8 cellular contexts compared by ENCODE assay signal in genomic region chr17:1762906-1763829, GRCh38. TPM values are rescaled to one million over a fixed set of nuclear protein-coding genes. Genes with fewer than 3 reads are reported as not detected.
DNase-seq lines count a peak whose midpoint lies in the region.

No MANE protein-coding gene starts in this region.

- DNase-seq in GM03348 (ENCODE audit: low spot score) = peak; percentile 86
- DNase-seq in SHP77 (lab: John Stamatoyannopoulos, UW) = peak; percentile 68 to 69
- DNase-seq in ecto neural progenitor cell (ENCODE audit: low spot score) = peak; percentile 80
- peak; percentile 90 for DNase-seq in myocyte (ENCODE audit: low read depth)
- no peak for DNase-seq in HT-29 (ENCODE audit: low spot score)
- DNase-seq in NCI-H2081 treated with DMSO at 0.1 percent for 48 hours (lab: John Stamatoyannopoulos, UW) = no peak
- DNase-seq in stimulated activated CD4-positive, alpha-beta T cell treated with anti-CD3 and anti-CD28 coated beads, Interleukin-1b, Interleukin-23, amount 100 ng/mL, for 48 hours = no peak
- DNase-seq in NCI-H526 (lab: John Stamatoyannopoulos, UW) = no peak

RNA-seq across cellular contexts. Expression of gene SERPINF1, which starts 1.3 kb away (rescaled TPM):
- total RNA-seq in myocyte = 5,512 and 6,691 TPM in 2 replicates
- polyA plus RNA-seq in myocyte (2012) = 567 TPM
- 1.1 and 5.0 TPM in 2 replicates for total RNA-seq in HT-29 (2014; rRNA removed; shearing (Covaris generic))

RNA-seq across cellular contexts. Expression of gene SERPINF2, which starts 20.5 kb away (rescaled TPM):
- total RNA-seq in myocyte = 0.67 and 2.0 TPM in 2 replicates
- 1.1 TPM for polyA plus RNA-seq in myocyte (2012)
- 9.8 and 10.9 TPM in 2 replicates for total RNA-seq in HT-29 (2014; rRNA removed; shearing (Covaris generic))

RNA-seq across cellular contexts. Expression of gene WDR81, which starts 38.7 kb away (rescaled TPM):
- 76.0 and 76.8 TPM in 2 replicates for total RNA-seq in myocyte
- 30.0 TPM for polyA plus RNA-seq in myocyte (2012)
- 35.8 and 39.2 TPM in 2 replicates for total RNA-seq in HT-29 (2014; rRNA removed; shearing (Covaris generic))

RNA-seq across cellular contexts. Expression of gene TLCD2, which starts 53.0 kb away (rescaled TPM):
- 1.7 and 1.8 TPM in 2 replicates for total RNA-seq in myocyte
- polyA plus RNA-seq in myocyte (2012) = 10.2 TPM
- 0.56 and 0.97 TPM in 2 replicates for total RNA-seq in HT-29 (2014; rRNA removed; shearing (Covaris generic))

Comparison
In these comparisons a context has a peak if more than half of its experiments do, and no peak if none do; other contexts are left out.
1. DNase-seq: peak in GM03348 (single experiment), SHP77 (2 of 2), ecto neural progenitor cell (single experiment) and myocyte (single experiment); none in HT-29 (single experiment), NCI-H2081 treated with DMSO at 0.1 percent for 48 hours (single experiment), stimulated activated CD4-positive, alpha-beta T cell treated with anti-CD3 and anti-CD28 coated beads, Interleukin-1b, Interleukin-23, amount 100 ng/mL, for 48 hours (single experiment) and NCI-H526 (0 of 2).
2. RNA of gene SERPINF1, which starts 1.3 kb away (total RNA-seq): 5,512 to 6,691 TPM in myocyte; 1.1 to 5.0 TPM in HT-29; every median in the first group is over 100 times any median in the second.